Comparison of ENCODE assay signal across 15 cellular contexts in the genomic region with DNA sequence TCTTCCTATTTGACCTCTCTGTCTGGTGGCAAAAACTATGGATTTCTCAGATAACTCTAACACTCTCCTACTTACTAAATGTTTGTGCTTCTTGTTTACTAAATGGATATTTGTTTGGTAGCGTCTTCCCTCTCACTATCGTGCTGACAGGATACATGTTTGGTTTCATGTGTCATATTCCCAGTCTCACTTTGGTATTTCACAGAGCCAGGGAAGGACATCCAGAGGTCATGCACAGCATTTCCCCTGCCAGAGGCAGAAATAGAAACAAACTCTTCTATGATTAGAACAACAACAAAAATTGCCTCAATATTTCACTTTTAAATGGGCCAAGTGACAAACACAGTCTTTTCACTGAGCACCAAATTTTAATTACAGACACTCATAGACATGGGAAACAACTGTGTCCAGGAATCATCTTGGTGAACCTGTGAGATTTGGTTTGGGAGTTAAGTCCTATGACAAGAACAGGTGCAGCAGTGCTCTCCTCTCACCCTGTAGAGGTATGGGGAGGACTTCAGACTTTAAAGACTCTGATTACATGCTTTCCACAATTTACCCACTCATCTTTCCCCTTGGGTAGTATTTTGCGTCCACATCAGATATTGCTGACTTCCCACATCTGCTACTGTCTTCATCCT. TPM values are rescaled to one million over a fixed set of nuclear protein-coding genes. Genes with fewer than 3 reads are reported as not detected.
A peak's percentile ranks its signal among the peaks of the same experiment; 100 is the strongest.
DNase-seq lines count a peak whose midpoint lies in the region; ATAC-seq, FAIRE-seq and TF ChIP-seq lines count a peak whose summit lies in the region.
"Had no signal": no experiment of that assay in that cellular context is flagged by ENCODE, and none has a peak within 500 bp of the region (broad histone marks: within the 10 kb centered on the region; RNA-seq: fewer than 3 reads in every experiment).

No MANE protein-coding gene starts in this region.

- H3K27me3 Mint-ChIP-seq in T-helper 17 cell: no peaks in the 10 kb centered on the region
- H3K27me3 Mint-ChIP-seq in Caco-2 (ENCODE audit: insufficient read depth, unreplicated experiment): no peaks in the 10 kb centered on the region
- H3K27me3 Mint-ChIP-seq: activated B cell treated with CpG ODN at 0.5 μM for 24 hours had no signal

- peaks cover 2% of the 10 kb centered on the region for H3K36me3 Mint-ChIP-seq in T-helper 17 cell (ENCODE audit: low read depth)
- H3K36me3 Mint-ChIP-seq in Caco-2 (ENCODE audit: insufficient read depth, unreplicated experiment): no peaks in the 10 kb centered on the region

- peak overlapping the region; percentile 51 for H3K4me2 ChIP-seq in parathyroid adenoma (ENCODE audit: low read length)

- peak overlapping the region; percentile 41 for H3K27ac ChIP-seq in parathyroid adenoma
- H3K27ac ChIP-seq: prostate gland had no signal

- CTCF ChIA-PET in Caco-2 (lab: Charles Lee): no interaction called here

- DNase-seq in GM12891 (ENCODE audit: insufficient read length, low spot score) (no peak), T-helper 17 cell (no peak), Right ventricle myocardium superior (no peak), Caco-2 (no peak), H4 (ENCODE audit: low spot score) (no peak)
- DNase-seq: activated B cell treated with CpG ODN at 0.5 μM for 24 hours; activated naive CD4-positive, alpha-beta T cell treated with anti-CD3 and anti-CD28 coated beads, Interleukin-2, amount 50 U/mL, for 16 hours; glutamatergic neuron; HFFc6; NCI-H2081 had no signal

- FAIRE-seq in GM12891 (lab: Jason Lieb, UNC): peak; percentile 16

- H3K4me1 ChIP-seq in parathyroid adenoma: peaks cover 14% of the 10 kb centered on the region
- no peaks in the 10 kb centered on the region for H3K4me1 ChIP-seq in Caco-2
- H3K4me1 ChIP-seq: prostate gland had no signal

- H3K9me3 ChIP-seq in T-helper 17 cell (ENCODE audit: control insufficient read depth, low read length, poor library complexity, severe bottlenecking) (no peaks in the 10 kb centered on the region), parathyroid adenoma (ENCODE audit: control insufficient read depth, low read length) (no peaks in the 10 kb centered on the region), Caco-2 (no peaks in the 10 kb centered on the region)
- H3K9me3 ChIP-seq: prostate gland had no signal

- H3K4me3 ChIP-seq in parathyroid adenoma (ENCODE audit: low read depth, low read length) (no peak overlapping the region), Caco-2 (ENCODE audit: low read depth, low read length) (no peak overlapping the region)
- H3K4me3 ChIP-seq: lung, prostate gland had no signal

- ATAC-seq in T-helper 17 cell (no peak), Right ventricle myocardium superior (ENCODE audit: poor library complexity) (peak; percentile 89), GM19455 (IDR thresholded peaks at IDR 0.05; ENCODE audit: unreplicated experiment) (no peak), HG03280 (IDR thresholded peaks at IDR 0.05; ENCODE audit: unreplicated experiment) (no peak)

- H3K27ac Mint-ChIP-seq in T-helper 17 cell (peak overlapping the region; percentile 96), Caco-2 (ENCODE audit: unreplicated experiment) (no peak overlapping the region)
- H3K27ac Mint-ChIP-seq: activated B cell treated with CpG ODN at 0.5 μM for 24 hours, HFFc6 had no signal

- no peaks in the 10 kb centered on the region for H3K79me2 ChIP-seq in parathyroid adenoma

- H2AFZ ChIP-seq in parathyroid adenoma: peak overlapping the region; percentile 72

- no peak for TF ChIP-seq POLR2A in GM12891 (IDR thresholded peaks at IDR 0.05; ENCODE audit: low read depth, low read length)

- H3K9ac ChIP-seq in parathyroid adenoma: no peak overlapping the region

- H3K9me3 Mint-ChIP-seq in Caco-2 (ENCODE audit: unreplicated experiment): no peaks in the 10 kb centered on the region
- H3K9me3 Mint-ChIP-seq: activated B cell treated with CpG ODN at 0.5 μM for 24 hours, HFFc6 had no signal

- H3K36me3 ChIP-seq in parathyroid adenoma (ENCODE audit: control insufficient read depth, insufficient read depth, low read length) (no peaks in the 10 kb centered on the region), Caco-2 (ENCODE audit: control insufficient read depth, insufficient read depth, low read length) (no peaks in the 10 kb centered on the region)
- H3K36me3 ChIP-seq: prostate gland had no signal

- TF ChIP-seq CTCF in parathyroid adenoma (IDR thresholded peaks at IDR 0.05) (no peak), Caco-2 (IDR thresholded peaks at IDR 0.05; ENCODE audit: insufficient read depth in 1 of 2, low read depth in 1 of 2, low read length in 1 of 2, severe bottlenecking in 1 of 2, unreplicated experiment in 1 of 2) (no peak)

- intact Hi-C loops in Right ventricle myocardium superior (cut with DNase I) (loop anchor here (5.0 kb wide), 1 partner anchor 36 kb away; no protein-coding TSS in a partner anchor), Caco-2 (cut with micrococcal nuclease; ENCODE audit: unreplicated experiment) (loop anchor here (2.0 to 5.0 kb wide), 2 partner anchors 23 to 96 kb away; no protein-coding TSS in a partner anchor)

- H3K27me3 ChIP-seq in parathyroid adenoma (ENCODE audit: control insufficient read depth, insufficient read depth, low read length) (no peaks in the 10 kb centered on the region), Caco-2 (replicated peaks; ENCODE audit: control insufficient read depth, insufficient read depth, low read length) (no peaks in the 10 kb centered on the region)

- H3K4me1 Mint-ChIP-seq in T-helper 17 cell (peaks cover 39% of the 10 kb centered on the region), Caco-2 (ENCODE audit: low read depth, unreplicated experiment) (no peaks in the 10 kb centered on the region)

- H3K4me3 Mint-ChIP-seq in T-helper 17 cell (peak overlapping the region; percentile 84), Caco-2 (ENCODE audit: unreplicated experiment) (no peak overlapping the region)
- H3K4me3 Mint-ChIP-seq: activated B cell treated with CpG ODN at 0.5 μM for 24 hours, HFFc6 had no signal

- no TSS peak for BruUV-seq in Caco-2 (replicated peaks; lab: Mats Ljungman, UMichigan)

- POLR2A ChIA-PET in Caco-2 (lab: Charles Lee): no interaction called here

TF ChIP-seq in GM12891, 5 proteins besides CTCF, POLR2A, EP300 and RAD21:
- TF ChIP-seq POU2F2 (IDR thresholded peaks at IDR 0.05; ENCODE audit: low read depth, low read length) (no peak), TAF1 (IDR thresholded peaks at IDR 0.05; ENCODE audit: low read depth, low read length) (no peak), POLR2AphosphoS5 (IDR thresholded peaks at IDR 0.05; ENCODE audit: low read depth, low read length) (no peak), SPI1 (IDR thresholded peaks at IDR 0.05; ENCODE audit: low read depth, low read length) (no peak), PAX5 (IDR thresholded peaks at IDR 0.05; ENCODE audit: insufficient read depth, low read length, severe bottlenecking) (no peak)

RNA-seq across cellular contexts. Expression of gene TXLNB, which starts 40.3 kb away (rescaled TPM):
- polyA plus RNA-seq in GM12891 (2012; ENCODE audit: low read depth, missing spikeins): 1.7 TPM
- total RNA-seq in T-helper 17 cell (under 1 TPM; 0.42 to 0.52 TPM), Right ventricle myocardium superior (125 TPM), Caco-2 (2022) (not detected in 2 replicates)
- 0.04 and 0.18 TPM in 2 replicates for total RNA-seq in H4 (2014; rRNA removed; shearing (Covaris generic))

Comparison
In these comparisons a context has a peak if more than half of its experiments do, and no peak if none do; other contexts are left out.
1. RNA of gene TXLNB, which starts 40.3 kb away (total RNA-seq): 125 TPM in Right ventricle myocardium superior (single experiment); 0.42 to 0.52 TPM in T-helper 17 cell, 0.04 to 0.18 TPM in H4 and not detected in Caco-2; every median in the first group is over 10 times any median in the second.